ENCODE assay signal across 8 cellular contexts in genomic region chr15:56245871-56246814, GRCh38. TPM values are rescaled to one million over a fixed set of nuclear protein-coding genes. Genes with fewer than 3 reads are reported as not detected.
DNase-seq lines count a peak whose midpoint lies in the region; ATAC-seq and TF ChIP-seq lines count a peak whose summit lies in the region.

No MANE protein-coding gene starts in this region.

- H3K9me3 Mint-ChIP-seq in activated naive CD4-positive, alpha-beta T cell treated with anti-CD3 and anti-CD28 coated beads, Interleukin-2, amount 50 U/mL, for 72 hours = no peaks in the 10 kb centered on the region

- ATAC-seq in HG02642 (IDR thresholded peaks at IDR 0.05; ENCODE audit: poor library complexity, unreplicated experiment) = peak; percentile 59
- ATAC-seq in SK-N-SH treated with all-trans-retinoic acid at 6 μM for 48 hours = peak; percentile 77
- peak; percentile 74 to 75 for ATAC-seq in activated naive CD4-positive, alpha-beta T cell treated with anti-CD3 and anti-CD28 coated beads, Interleukin-2, amount 50 U/mL, for 72 hours
- ATAC-seq in upper lobe of right lung = peak; percentile 92

- no peaks in the 10 kb centered on the region for H3K27me3 ChIP-seq in upper lobe of right lung

- H3K27ac ChIP-seq in upper lobe of right lung = peak overlapping the region; percentile 51

- H3K4me3 ChIP-seq in upper lobe of right lung = peak overlapping the region; percentile 32

- H3K27ac Mint-ChIP-seq in activated naive CD4-positive, alpha-beta T cell treated with anti-CD3 and anti-CD28 coated beads, Interleukin-2, amount 50 U/mL, for 72 hours = peak overlapping the region; percentile 12 to 89

- peaks cover 14% of the 10 kb centered on the region for H3K4me1 ChIP-seq in upper lobe of right lung

- peak; percentile 66 for DNase-seq in NCI-H1092 treated with DMSO at 0.1 percent for 48 hours (lab: John Stamatoyannopoulos, UW)
- DNase-seq in activated naive CD4-positive, alpha-beta T cell treated with anti-CD3 and anti-CD28 coated beads, Interleukin-2, amount 50 U/mL, for 72 hours (ENCODE audit: low spot score in 2 of 2) = peak; percentile 89 to 90
- DNase-seq in cardiac septum (ENCODE audit: low spot score) = peak; percentile 94
- DNase-seq in posterior vena cava (ENCODE audit: low spot score) = peak; percentile 96
- peak; percentile 94 for DNase-seq in upper lobe of right lung

- intact Hi-C loops in cardiac septum (cut with DNase I) (loop anchor here (2.0 to 10.0 kb wide), 5 partner anchors 39 to 254 kb away; partner anchors contain the start of genes NEDD4 and TEX9), posterior vena cava (cut with DNase I) (no loop called here), upper lobe of right lung (cut with DNase I) (no loop called here)

- H3K36me3 ChIP-seq in upper lobe of right lung = no peaks in the 10 kb centered on the region

- TF ChIP-seq CTCF in GM12873 (IDR thresholded peaks at IDR 0.05; ENCODE audit: insufficient read depth, low read depth, low read length, missing control alignments) = peak; percentile 100
- peak; percentile 100 for TF ChIP-seq CTCF in upper lobe of right lung (IDR thresholded peaks at IDR 0.05)

- no peaks in the 10 kb centered on the region for H3K9me3 ChIP-seq in upper lobe of right lung

- H3K36me3 Mint-ChIP-seq in activated naive CD4-positive, alpha-beta T cell treated with anti-CD3 and anti-CD28 coated beads, Interleukin-2, amount 50 U/mL, for 72 hours = peaks cover 0 to 5% of the 10 kb centered on the region in 2 donors

TF ChIP-seq in SK-N-SH treated with all-trans-retinoic acid at 6 μM for 48 hours, 23 proteins besides CTCF, POLR2A, EP300 and RAD21:
- TF ChIP-seq ARNTL (CRISPR knock-in tag; IDR thresholded peaks at IDR 0.05; ENCODE audit: borderline replicate concordance, low read depth) (no peak), CSRNP3 (CRISPR knock-in tag; IDR thresholded peaks at IDR 0.05) (no peak), ZFP3 (CRISPR knock-in tag; IDR thresholded peaks at IDR 0.05) (0 out of 2 replicates have a peak, but pooled peaks have one; percentile 43), SNAI2 (CRISPR knock-in tag; IDR thresholded peaks at IDR 0.05) (no peak), ZNF70 (CRISPR knock-in tag; IDR thresholded peaks at IDR 0.05) (no peak), GLIS3 (CRISPR knock-in tag; IDR thresholded peaks at IDR 0.05) (0 out of 2 replicates have a peak, but pooled peaks have one; percentile 18), TOX (CRISPR knock-in tag; IDR thresholded peaks at IDR 0.05; ENCODE audit: borderline replicate concordance) (no peak), PPARA (CRISPR knock-in tag; IDR thresholded peaks at IDR 0.05; ENCODE audit: borderline replicate concordance) (no peak), ZNF8 (CRISPR knock-in tag; IDR thresholded peaks at IDR 0.05) (no peak)

RNA-seq across cellular contexts. Expression of gene RFX7, which starts 2.5 kb away (rescaled TPM):
- total RNA-seq in activated naive CD4-positive, alpha-beta T cell treated with anti-CD3 and anti-CD28 coated beads, Interleukin-2, amount 50 U/mL, for 72 hours = 10 to 100 TPM; 20.3 to 27.0 TPM
- 10.1 TPM for total RNA-seq in cardiac septum
- 10 to 100 TPM in 1 of 2 donors, 1 to 10 TPM in 1; 9.9 to 10.1 TPM for total RNA-seq in posterior vena cava
- total RNA-seq in upper lobe of right lung = 15.7 TPM

Comparison
In these comparisons a context has a peak if more than half of its experiments do, and no peak if none do; other contexts are left out.
1. Peak in every context shown above with its lines: DNase-seq, ATAC-seq, H3K4me3 ChIP-seq and H3K27ac ChIP-seq.